10 cellular contexts compared by ENCODE assay signal in the genomic region with DNA sequence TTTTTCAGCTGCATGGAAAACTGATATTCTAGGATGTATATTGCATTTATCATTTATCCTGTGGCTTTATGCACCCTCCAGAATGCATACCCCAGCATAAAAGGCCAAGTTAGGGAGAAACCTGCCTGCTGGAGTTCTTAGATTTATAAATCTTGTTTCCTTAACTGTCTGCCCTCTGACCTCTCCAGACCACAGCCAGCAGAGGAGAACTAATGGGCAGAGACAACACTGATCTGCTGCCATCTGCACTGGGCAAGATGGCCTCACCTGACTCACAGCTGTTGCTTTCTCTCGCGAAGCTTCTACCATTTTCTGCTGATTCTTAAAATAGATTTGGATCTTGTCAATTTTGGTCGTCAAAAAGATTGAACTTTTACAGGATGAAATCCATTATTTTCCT.
DNase-seq lines count a peak whose midpoint lies in the region; ATAC-seq, FAIRE-seq and TF ChIP-seq lines count a peak whose summit lies in the region.
"Had no signal": no experiment of that assay in that cellular context is flagged by ENCODE, and none has a peak within 500 bp of the region (broad histone marks: within the 10 kb centered on the region; RNA-seq: fewer than 3 reads in every experiment).

No MANE protein-coding gene starts in this region.

- H3K36me3 Mint-ChIP-seq in CD4-positive, alpha-beta T cell (ENCODE audit: low read depth), result peaks cover 86% of the 10 kb centered on the region
- peaks cover 91% of the 10 kb centered on the region for H3K36me3 Mint-ChIP-seq in central memory CD8-positive, alpha-beta T cell (ENCODE audit: insufficient read depth)

- in situ Hi-C loops in GM13977 (cut with MboI; ENCODE audit: low pct_unique_long_range_greater_than_20kb, low sequenced_read_pairs, unreplicated experiment), result loop anchor here (10.0 kb wide), 1 partner anchor 52 kb away; no protein-coding TSS in a partner anchor

- peak overlapping the region; percentile 54 for H3K27ac ChIP-seq in CD4-positive, alpha-beta T cell (ENCODE audit: low read depth, low read length)
- H3K27ac ChIP-seq in Karpas-422 (ENCODE audit: low read length) (peak overlapping the region; percentile 10; the same call in 1 of the 2 replicates), neutrophil (peak overlapping the region; percentile 93), small intestine (ENCODE audit: low read depth in 1 of 2, low read length in 1 of 2) (peak overlapping the region in 1 of 2 donors; percentile 3)
- H3K27ac ChIP-seq: parathyroid adenoma had no signal

- no peak for DNase-seq in CD4-positive, alpha-beta T cell
- DNase-seq in Karpas-422 (no peak), iPS-NIHi7 (ENCODE audit: extremely low spot score) (no peak), GM13977 (ENCODE audit: low spot score) (no peak), small intestine (no peak)
- DNase-seq in central memory CD8-positive, alpha-beta T cell (ENCODE audit: low spot score in 2 of 2), result no peak
- DNase-seq: activated CD4-positive, CD25-positive, alpha-beta regulatory T cell treated with anti-CD3 and anti-CD28 coated beads, Interleukin-2, amount 50 U/mL, for 72 hours; stimulated activated CD4-positive, alpha-beta T cell treated with anti-CD3 and anti-CD28 coated beads, Interleukin-2, amount 100 ng/mL, for 24 hours had no signal

- peaks cover 93% of the 10 kb centered on the region for H3K4me1 Mint-ChIP-seq in CD4-positive, alpha-beta T cell (ENCODE audit: low read depth)
- H3K4me1 Mint-ChIP-seq in central memory CD8-positive, alpha-beta T cell, result peaks cover 83% of the 10 kb centered on the region

- H3K9me3 Mint-ChIP-seq in CD4-positive, alpha-beta T cell, result no peaks in the 10 kb centered on the region
- no peaks in the 10 kb centered on the region for H3K9me3 Mint-ChIP-seq in central memory CD8-positive, alpha-beta T cell

- POLR2A ChIA-PET in CD4-positive, alpha-beta T cell (lab: Charles Lee), result interaction anchor here (1.1 to 9.8 kb wide), 7 partner anchors 8 to 138 kb away, joined by 3 to 697 read pairs (median 46); no protein-coding TSS in a partner anchor

- H3K4me2 ChIP-seq in Karpas-422 (ENCODE audit: low read depth, low read length, poor library complexity, severe bottlenecking), result no peak overlapping the region

- intact Hi-C loops in CD4-positive, alpha-beta T cell (cut with DNase I, micrococcal nuclease), result loop anchor here (2.0 to 5.0 kb wide), 2 partner anchors 14 to 55 kb away; no protein-coding TSS in a partner anchor

- H3K9ac ChIP-seq in Karpas-422 (ENCODE audit: low read length), result no peak overlapping the region
- H3K9ac ChIP-seq: parathyroid adenoma had no signal

- no peaks in the 10 kb centered on the region for H3K9me2 ChIP-seq in Karpas-422 (replicated peaks; ENCODE audit: insufficient read depth, low read length)

- 0 out of 2 replicates have a peak, but pooled peaks cover 4% of the 10 kb centered on the region for H4K20me1 ChIP-seq in Karpas-422 (ENCODE audit: insufficient read depth, low read depth, low read length)

- no peaks in the 10 kb centered on the region for H3K27me3 Mint-ChIP-seq in CD4-positive, alpha-beta T cell
- no peaks in the 10 kb centered on the region for H3K27me3 Mint-ChIP-seq in central memory CD8-positive, alpha-beta T cell

- H3K27ac Mint-ChIP-seq in CD4-positive, alpha-beta T cell, result peak overlapping the region; percentile 98
- H3K27ac Mint-ChIP-seq in central memory CD8-positive, alpha-beta T cell (ENCODE audit: low read depth), result peak overlapping the region; percentile 98

- H3K79me2 ChIP-seq in Karpas-422 (ENCODE audit: low read length), result peaks cover 100% of the 10 kb centered on the region

- no peaks in the 10 kb centered on the region for H3K27me3 ChIP-seq in CD4-positive, alpha-beta T cell (ENCODE audit: control insufficient read depth, insufficient read depth, low read length)
- H3K27me3 ChIP-seq in Karpas-422 (ENCODE audit: low read length) (no peaks in the 10 kb centered on the region), neutrophil (no peaks in the 10 kb centered on the region), small intestine (ENCODE audit: control insufficient read depth in 2 of 2, insufficient read depth in 2 of 2, low read length in 2 of 2) (no peaks in the 10 kb centered on the region)

- no peaks in the 10 kb centered on the region for H3K9me3 ChIP-seq in CD4-positive, alpha-beta T cell (ENCODE audit: control insufficient read depth, low read length)
- no peaks in the 10 kb centered on the region for H3K9me3 ChIP-seq in Karpas-422 (ENCODE audit: low read length)
- no peaks in the 10 kb centered on the region for H3K9me3 ChIP-seq in neutrophil
- H3K9me3 ChIP-seq in small intestine (ENCODE audit: control insufficient read depth, low read depth), result no peaks in the 10 kb centered on the region

- H3K4me1 ChIP-seq in Karpas-422 (ENCODE audit: low read length) (peaks cover 58% of the 10 kb centered on the region), neutrophil (ENCODE audit: control insufficient read depth in 1 of 2, insufficient read depth in 1 of 2, low read depth in 1 of 2, low read length in 1 of 2) (peaks cover 33 to 37% of the 10 kb centered on the region in 2 experiments), small intestine (ENCODE audit: control insufficient read depth in 2 of 2, insufficient read depth in 1 of 2, low read depth in 1 of 2, low read length in 1 of 2) (peaks cover 0 to 2% of the 10 kb centered on the region in 2 donors)

- peaks cover 47% of the 10 kb centered on the region for H3K36me3 ChIP-seq in Karpas-422 (ENCODE audit: insufficient read depth, low read length)
- peaks cover 24% of the 10 kb centered on the region for H3K36me3 ChIP-seq in neutrophil
- peaks cover 5 to 6% of the 10 kb centered on the region in 2 donors for H3K36me3 ChIP-seq in small intestine (ENCODE audit: control insufficient read depth in 2 of 2, insufficient read depth in 2 of 2, low read length in 2 of 2)

- no peak for ATAC-seq in CD4-positive, alpha-beta T cell (ENCODE audit: poor library complexity)
- ATAC-seq in central memory CD8-positive, alpha-beta T cell (replicated peaks; ENCODE audit: extremely low read depth, poor library complexity, severe bottlenecking), result no peak

- no peak for FAIRE-seq in small intestine (lab: Jason Lieb, UNC)

- peak overlapping the region; percentile 72 for H3K4me3 Mint-ChIP-seq in CD4-positive, alpha-beta T cell
- peak overlapping the region; percentile 89 for H3K4me3 Mint-ChIP-seq in central memory CD8-positive, alpha-beta T cell

- no peak overlapping the region for H2AFZ ChIP-seq in Karpas-422 (ENCODE audit: low read length)
- H2AFZ ChIP-seq: parathyroid adenoma had no signal

- H3K4me3 ChIP-seq in Karpas-422 (ENCODE audit: low read length), result no peak overlapping the region
- no peak overlapping the region for H3K4me3 ChIP-seq in neutrophil (ENCODE audit: low read depth in 1 of 2, low read length in 1 of 2)
- no peak overlapping the region for H3K4me3 ChIP-seq in small intestine (ENCODE audit: low read depth in 1 of 2, low read length in 2 of 2)

- CTCF ChIA-PET in CD4-positive, alpha-beta T cell (lab: Charles Lee), result interaction anchor here (1.1 to 1.5 kb wide), 2 partner anchors 9 to 56 kb away, joined by 4 to 6 read pairs; no protein-coding TSS in a partner anchor

- no peak for TF ChIP-seq CTCF in CD4-positive, alpha-beta T cell (IDR thresholded peaks at IDR 0.05)
- no peak for TF ChIP-seq CTCF in neutrophil (IDR thresholded peaks at IDR 0.05)
- no peak for TF ChIP-seq CTCF in GM13977 (IDR thresholded peaks at IDR 0.05; ENCODE audit: extremely low read depth, insufficient read depth, missing control alignments)

- 83 to 84% (median 83%) methylated on average over 3 of the region's 3 CpGs for WGBS in small intestine, 3 donors
